ENCODE assay signal across 1 cellular context in the genomic region with DNA sequence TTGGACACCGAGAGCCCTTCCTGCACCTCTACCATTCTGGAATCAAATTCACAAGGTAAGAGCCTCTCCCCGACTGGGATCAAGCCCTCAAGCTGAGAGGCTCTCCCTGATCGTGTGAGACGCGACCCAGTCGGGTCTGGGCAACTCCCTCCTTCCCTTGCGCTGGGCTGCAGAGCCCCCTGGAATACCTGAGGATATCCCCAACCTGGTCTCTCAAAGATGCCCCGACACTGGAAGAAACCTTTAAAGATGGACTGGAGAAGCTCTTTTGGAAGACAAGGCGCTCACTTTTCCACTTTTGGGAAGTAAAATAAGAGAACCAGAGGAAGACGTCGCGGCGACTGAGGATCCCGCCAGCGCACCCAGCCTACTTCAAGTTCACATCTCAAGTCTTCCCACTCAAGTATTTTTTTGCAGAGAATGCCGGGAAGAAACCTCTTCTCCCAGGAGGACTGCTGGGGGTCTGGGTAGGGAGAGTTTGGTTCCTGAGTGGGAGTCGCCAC.
TF ChIP-seq lines count a peak whose summit lies in the region.

No MANE protein-coding gene starts in this region.

TF ChIP-seq in WTC11, 78 proteins besides CTCF, POLR2A, EP300 and RAD21 (continued from another document):
- TF ChIP-seq MYBL2 (CRISPR knock-in tag; IDR thresholded peaks at IDR 0.05) (no peak), ATF1 (CRISPR knock-in tag; IDR thresholded peaks at IDR 0.05) (no peak), NR1H2 (CRISPR knock-in tag; IDR thresholded peaks at IDR 0.05) (no peak), GTF2I (CRISPR knock-in tag; conservative IDR thresholded peaks at IDR 0.05) (no peak), SMAD3 (CRISPR knock-in tag; IDR thresholded peaks at IDR 0.05; ENCODE audit: borderline replicate concordance) (no peak), PRRX2 (CRISPR knock-in tag; IDR thresholded peaks at IDR 0.05) (no peak), ZNF317 (CRISPR knock-in tag; IDR thresholded peaks at IDR 0.05; ENCODE audit: borderline replicate concordance, low read depth) (no peak)
- TF ChIP-seq, protein P1, sequence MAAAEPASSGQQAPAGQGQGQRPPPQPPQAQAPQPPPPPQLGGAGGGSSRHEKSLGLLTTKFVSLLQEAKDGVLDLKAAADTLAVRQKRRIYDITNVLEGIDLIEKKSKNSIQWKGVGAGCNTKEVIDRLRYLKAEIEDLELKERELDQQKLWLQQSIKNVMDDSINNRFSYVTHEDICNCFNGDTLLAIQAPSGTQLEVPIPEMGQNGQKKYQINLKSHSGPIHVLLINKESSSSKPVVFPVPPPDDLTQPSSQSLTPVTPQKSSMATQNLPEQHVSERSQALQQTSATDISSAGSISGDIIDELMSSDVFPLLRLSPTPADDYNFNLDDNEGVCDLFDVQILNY (CRISPR knock-in tag; IDR thresholded peaks at IDR 0.05): no peak
- TF ChIP-seq, protein P2, sequence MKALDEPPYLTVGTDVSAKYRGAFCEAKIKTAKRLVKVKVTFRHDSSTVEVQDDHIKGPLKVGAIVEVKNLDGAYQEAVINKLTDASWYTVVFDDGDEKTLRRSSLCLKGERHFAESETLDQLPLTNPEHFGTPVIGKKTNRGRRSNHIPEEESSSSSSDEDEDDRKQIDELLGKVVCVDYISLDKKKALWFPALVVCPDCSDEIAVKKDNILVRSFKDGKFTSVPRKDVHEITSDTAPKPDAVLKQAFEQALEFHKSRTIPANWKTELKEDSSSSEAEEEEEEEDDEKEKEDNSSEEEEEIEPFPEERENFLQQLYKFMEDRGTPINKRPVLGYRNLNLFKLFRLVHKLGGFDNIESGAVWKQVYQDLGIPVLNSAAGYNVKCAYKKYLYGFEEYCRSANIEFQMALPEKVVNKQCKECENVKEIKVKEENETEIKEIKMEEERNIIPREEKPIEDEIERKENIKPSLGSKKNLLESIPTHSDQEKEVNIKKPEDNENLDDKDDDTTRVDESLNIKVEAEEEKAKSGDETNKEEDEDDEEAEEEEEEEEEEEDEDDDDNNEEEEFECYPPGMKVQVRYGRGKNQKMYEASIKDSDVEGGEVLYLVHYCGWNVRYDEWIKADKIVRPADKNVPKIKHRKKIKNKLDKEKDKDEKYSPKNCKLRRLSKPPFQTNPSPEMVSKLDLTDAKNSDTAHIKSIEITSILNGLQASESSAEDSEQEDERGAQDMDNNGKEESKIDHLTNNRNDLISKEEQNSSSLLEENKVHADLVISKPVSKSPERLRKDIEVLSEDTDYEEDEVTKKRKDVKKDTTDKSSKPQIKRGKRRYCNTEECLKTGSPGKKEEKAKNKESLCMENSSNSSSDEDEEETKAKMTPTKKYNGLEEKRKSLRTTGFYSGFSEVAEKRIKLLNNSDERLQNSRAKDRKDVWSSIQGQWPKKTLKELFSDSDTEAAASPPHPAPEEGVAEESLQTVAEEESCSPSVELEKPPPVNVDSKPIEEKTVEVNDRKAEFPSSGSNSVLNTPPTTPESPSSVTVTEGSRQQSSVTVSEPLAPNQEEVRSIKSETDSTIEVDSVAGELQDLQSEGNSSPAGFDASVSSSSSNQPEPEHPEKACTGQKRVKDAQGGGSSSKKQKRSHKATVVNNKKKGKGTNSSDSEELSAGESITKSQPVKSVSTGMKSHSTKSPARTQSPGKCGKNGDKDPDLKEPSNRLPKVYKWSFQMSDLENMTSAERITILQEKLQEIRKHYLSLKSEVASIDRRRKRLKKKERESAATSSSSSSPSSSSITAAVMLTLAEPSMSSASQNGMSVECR (CRISPR knock-in tag; IDR thresholded peaks at IDR 0.05; ENCODE audit: borderline replicate concordance): no peak
- TF ChIP-seq, protein P3, sequence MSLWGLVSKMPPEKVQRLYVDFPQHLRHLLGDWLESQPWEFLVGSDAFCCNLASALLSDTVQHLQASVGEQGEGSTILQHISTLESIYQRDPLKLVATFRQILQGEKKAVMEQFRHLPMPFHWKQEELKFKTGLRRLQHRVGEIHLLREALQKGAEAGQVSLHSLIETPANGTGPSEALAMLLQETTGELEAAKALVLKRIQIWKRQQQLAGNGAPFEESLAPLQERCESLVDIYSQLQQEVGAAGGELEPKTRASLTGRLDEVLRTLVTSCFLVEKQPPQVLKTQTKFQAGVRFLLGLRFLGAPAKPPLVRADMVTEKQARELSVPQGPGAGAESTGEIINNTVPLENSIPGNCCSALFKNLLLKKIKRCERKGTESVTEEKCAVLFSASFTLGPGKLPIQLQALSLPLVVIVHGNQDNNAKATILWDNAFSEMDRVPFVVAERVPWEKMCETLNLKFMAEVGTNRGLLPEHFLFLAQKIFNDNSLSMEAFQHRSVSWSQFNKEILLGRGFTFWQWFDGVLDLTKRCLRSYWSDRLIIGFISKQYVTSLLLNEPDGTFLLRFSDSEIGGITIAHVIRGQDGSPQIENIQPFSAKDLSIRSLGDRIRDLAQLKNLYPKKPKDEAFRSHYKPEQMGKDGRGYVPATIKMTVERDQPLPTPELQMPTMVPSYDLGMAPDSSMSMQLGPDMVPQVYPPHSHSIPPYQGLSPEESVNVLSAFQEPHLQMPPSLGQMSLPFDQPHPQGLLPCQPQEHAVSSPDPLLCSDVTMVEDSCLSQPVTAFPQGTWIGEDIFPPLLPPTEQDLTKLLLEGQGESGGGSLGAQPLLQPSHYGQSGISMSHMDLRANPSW (CRISPR knock-in tag; conservative IDR thresholded peaks at IDR 0.05; ENCODE audit: low read depth): no peak
- TF ChIP-seq, protein P4, sequence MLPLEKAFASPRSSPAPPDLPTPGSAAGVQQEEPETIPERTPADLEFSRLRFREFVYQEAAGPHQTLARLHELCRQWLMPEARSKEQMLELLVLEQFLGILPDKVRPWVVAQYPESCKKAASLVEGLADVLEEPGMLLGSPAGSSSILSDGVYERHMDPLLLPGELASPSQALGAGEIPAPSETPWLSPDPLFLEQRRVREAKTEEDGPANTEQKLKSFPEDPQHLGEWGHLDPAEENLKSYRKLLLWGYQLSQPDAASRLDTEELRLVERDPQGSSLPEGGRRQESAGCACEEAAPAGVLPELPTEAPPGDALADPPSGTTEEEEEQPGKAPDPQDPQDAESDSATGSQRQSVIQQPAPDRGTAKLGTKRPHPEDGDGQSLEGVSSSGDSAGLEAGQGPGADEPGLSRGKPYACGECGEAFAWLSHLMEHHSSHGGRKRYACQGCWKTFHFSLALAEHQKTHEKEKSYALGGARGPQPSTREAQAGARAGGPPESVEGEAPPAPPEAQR (CRISPR knock-in tag; IDR thresholded peaks at IDR 0.05): no peak
- TF ChIP-seq, protein P5, sequence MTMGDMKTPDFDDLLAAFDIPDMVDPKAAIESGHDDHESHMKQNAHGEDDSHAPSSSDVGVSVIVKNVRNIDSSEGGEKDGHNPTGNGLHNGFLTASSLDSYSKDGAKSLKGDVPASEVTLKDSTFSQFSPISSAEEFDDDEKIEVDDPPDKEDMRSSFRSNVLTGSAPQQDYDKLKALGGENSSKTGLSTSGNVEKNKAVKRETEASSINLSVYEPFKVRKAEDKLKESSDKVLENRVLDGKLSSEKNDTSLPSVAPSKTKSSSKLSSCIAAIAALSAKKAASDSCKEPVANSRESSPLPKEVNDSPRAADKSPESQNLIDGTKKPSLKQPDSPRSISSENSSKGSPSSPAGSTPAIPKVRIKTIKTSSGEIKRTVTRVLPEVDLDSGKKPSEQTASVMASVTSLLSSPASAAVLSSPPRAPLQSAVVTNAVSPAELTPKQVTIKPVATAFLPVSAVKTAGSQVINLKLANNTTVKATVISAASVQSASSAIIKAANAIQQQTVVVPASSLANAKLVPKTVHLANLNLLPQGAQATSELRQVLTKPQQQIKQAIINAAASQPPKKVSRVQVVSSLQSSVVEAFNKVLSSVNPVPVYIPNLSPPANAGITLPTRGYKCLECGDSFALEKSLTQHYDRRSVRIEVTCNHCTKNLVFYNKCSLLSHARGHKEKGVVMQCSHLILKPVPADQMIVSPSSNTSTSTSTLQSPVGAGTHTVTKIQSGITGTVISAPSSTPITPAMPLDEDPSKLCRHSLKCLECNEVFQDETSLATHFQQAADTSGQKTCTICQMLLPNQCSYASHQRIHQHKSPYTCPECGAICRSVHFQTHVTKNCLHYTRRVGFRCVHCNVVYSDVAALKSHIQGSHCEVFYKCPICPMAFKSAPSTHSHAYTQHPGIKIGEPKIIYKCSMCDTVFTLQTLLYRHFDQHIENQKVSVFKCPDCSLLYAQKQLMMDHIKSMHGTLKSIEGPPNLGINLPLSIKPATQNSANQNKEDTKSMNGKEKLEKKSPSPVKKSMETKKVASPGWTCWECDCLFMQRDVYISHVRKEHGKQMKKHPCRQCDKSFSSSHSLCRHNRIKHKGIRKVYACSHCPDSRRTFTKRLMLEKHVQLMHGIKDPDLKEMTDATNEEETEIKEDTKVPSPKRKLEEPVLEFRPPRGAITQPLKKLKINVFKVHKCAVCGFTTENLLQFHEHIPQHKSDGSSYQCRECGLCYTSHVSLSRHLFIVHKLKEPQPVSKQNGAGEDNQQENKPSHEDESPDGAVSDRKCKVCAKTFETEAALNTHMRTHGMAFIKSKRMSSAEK (CRISPR knock-in tag; IDR thresholded peaks at IDR 0.05; ENCODE audit: borderline replicate concordance): no peak
- TF ChIP-seq, protein P6, sequence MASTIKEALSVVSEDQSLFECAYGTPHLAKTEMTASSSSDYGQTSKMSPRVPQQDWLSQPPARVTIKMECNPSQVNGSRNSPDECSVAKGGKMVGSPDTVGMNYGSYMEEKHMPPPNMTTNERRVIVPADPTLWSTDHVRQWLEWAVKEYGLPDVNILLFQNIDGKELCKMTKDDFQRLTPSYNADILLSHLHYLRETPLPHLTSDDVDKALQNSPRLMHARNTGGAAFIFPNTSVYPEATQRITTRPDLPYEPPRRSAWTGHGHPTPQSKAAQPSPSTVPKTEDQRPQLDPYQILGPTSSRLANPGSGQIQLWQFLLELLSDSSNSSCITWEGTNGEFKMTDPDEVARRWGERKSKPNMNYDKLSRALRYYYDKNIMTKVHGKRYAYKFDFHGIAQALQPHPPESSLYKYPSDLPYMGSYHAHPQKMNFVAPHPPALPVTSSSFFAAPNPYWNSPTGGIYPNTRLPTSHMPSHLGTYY (CRISPR knock-in tag; IDR thresholded peaks at IDR 0.05): no peak
